In the genomic region with DNA sequence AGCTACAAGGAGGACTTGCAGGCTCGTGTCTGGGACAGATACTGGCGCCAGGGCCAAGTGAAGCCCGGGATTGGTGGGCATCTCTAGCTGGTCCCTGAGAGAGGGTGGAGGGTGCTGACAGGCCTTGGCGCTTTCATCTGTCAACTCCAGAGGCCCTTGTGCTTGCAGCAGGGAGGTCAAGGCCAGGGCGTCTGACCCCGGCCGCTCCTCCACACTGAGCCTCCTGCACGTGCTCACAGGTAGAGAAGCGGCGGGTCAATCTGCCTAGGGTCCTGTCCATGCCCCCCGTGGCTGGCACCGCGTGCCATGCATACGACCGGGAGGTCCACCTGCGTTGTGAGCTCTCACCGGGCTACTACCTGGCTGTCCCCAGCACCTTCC, we compare ENCODE assay signal across 21 cellular contexts. TPM values are rescaled to one million over a fixed set of nuclear protein-coding genes. Genes with fewer than 3 reads are reported as not detected.
DNase-seq lines count a peak whose midpoint lies in the region; ATAC-seq and TF ChIP-seq lines count a peak whose summit lies in the region.
"Had no signal": no experiment of that assay in that cellular context is flagged by ENCODE, and none has a peak within 500 bp of the region (broad histone marks: within the 10 kb centered on the region; RNA-seq: fewer than 3 reads in every experiment).

No MANE protein-coding gene starts in this region.

- peak overlapping the region; percentile 55 for H3K23ac ChIP-seq in neuronal stem cell (ENCODE audit: low read depth, low read length, poor library complexity)

- no peak overlapping the region for H2BK5ac ChIP-seq in neuronal stem cell (ENCODE audit: low read length)

- WGBS in heart left ventricle, 4 donors, result 57 to 67% (median 59%) methylated on average over 5 to 17 of the region's 17 CpGs
- WGBS in neuronal stem cell (ENCODE audit: extremely low coverage in 2 of 2, insufficient read length in 2 of 2, insufficient replicate concordance in 1 of 2), 2 donors, result no CpG with 5 or more reads among the region's 17 CpGs

- no peaks in the 10 kb centered on the region for H3K9me3 Mint-ChIP-seq in activated naive CD8-positive, alpha-beta T cell treated with anti-CD3 and anti-CD28 coated beads, Interleukin-2, amount 10 ng/mL, durations not matched to agents 7 days and 5 days
- no peaks in the 10 kb centered on the region for H3K9me3 Mint-ChIP-seq in activated naive CD8-positive, alpha-beta T cell treated with anti-CD3 and anti-CD28 coated beads, Interleukin-2, amount 50 U/mL, for 24 hours
- H3K9me3 Mint-ChIP-seq: activated naive CD8-positive, alpha-beta T cell treated with anti-CD3 and anti-CD28 coated beads for 36 hours; brain; CD4-positive, CD25-positive, alpha-beta regulatory T cell; GM23338; nephron; T-cell had no signal

- H3K27ac ChIP-seq in heart left ventricle, result peak overlapping the region in 10 of 12 donors; percentile 29 to 84 (median 76)
- no peak overlapping the region for H3K27ac ChIP-seq in neuronal stem cell (replicated peaks; ENCODE audit: low read length)
- no peak overlapping the region for H3K27ac ChIP-seq in upper lobe of right lung
- H3K27ac ChIP-seq: parathyroid adenoma, skin epidermis had no signal

- no peak overlapping the region for H3K4ac ChIP-seq in neuronal stem cell (ENCODE audit: low read length)

- POLR2A ChIA-PET in activated naive CD8-positive, alpha-beta T cell treated with anti-CD3 and anti-CD28 coated beads, Interleukin-2, amount 10 ng/mL, durations not matched to agents 7 days and 5 days (lab: Charles Lee), result interaction anchor here (1.0 kb wide), 1 partner anchor 26 kb away, joined by 5 read pairs; no protein-coding TSS in a partner anchor

- H3K36me3 ChIP-seq in heart left ventricle (peaks cover 0 to 66% (median 41%) of the 10 kb centered on the region in 9 donors), neuronal stem cell (replicated peaks in 1 of 2; ENCODE audit: control insufficient read depth in 2 of 2, insufficient read depth in 2 of 2, low read length in 2 of 2) (peaks cover 31 to 66% of the 10 kb centered on the region in 2 donors), upper lobe of right lung (peaks cover 46% of the 10 kb centered on the region)

- H3K27me3 Mint-ChIP-seq in activated naive CD8-positive, alpha-beta T cell treated with anti-CD3 and anti-CD28 coated beads, Interleukin-2, amount 10 ng/mL, durations not matched to agents 7 days and 5 days, result no peaks in the 10 kb centered on the region
- no peaks in the 10 kb centered on the region for H3K27me3 Mint-ChIP-seq in activated naive CD8-positive, alpha-beta T cell treated with anti-CD3 and anti-CD28 coated beads, Interleukin-2, amount 50 U/mL, for 24 hours
- H3K27me3 Mint-ChIP-seq: activated naive CD8-positive, alpha-beta T cell treated with anti-CD3 and anti-CD28 coated beads for 36 hours; brain; CD4-positive, CD25-positive, alpha-beta regulatory T cell; T-cell had no signal

- H3K4me2 ChIP-seq in neuronal stem cell (ENCODE audit: insufficient read depth, low read length, poor library complexity, severe bottlenecking), result no peak overlapping the region
- H3K4me2 ChIP-seq: GM23338 had no signal

- peak overlapping the region; percentile 40 for H3K27ac Mint-ChIP-seq in activated naive CD8-positive, alpha-beta T cell treated with anti-CD3 and anti-CD28 coated beads, Interleukin-2, amount 10 ng/mL, durations not matched to agents 7 days and 5 days
- no peak overlapping the region for H3K27ac Mint-ChIP-seq in activated naive CD8-positive, alpha-beta T cell treated with anti-CD3 and anti-CD28 coated beads, Interleukin-2, amount 50 U/mL, for 24 hours
- H3K27ac Mint-ChIP-seq: activated naive CD8-positive, alpha-beta T cell treated with anti-CD3 and anti-CD28 coated beads for 36 hours; CD4-positive, CD25-positive, alpha-beta regulatory T cell; GM23338; nephron; T-cell had no signal

- H4K91ac ChIP-seq in neuronal stem cell (ENCODE audit: low read depth, low read length, poor library complexity), result no peak overlapping the region

- no peaks in the 10 kb centered on the region for H3K27me3 ChIP-seq in heart left ventricle
- no peaks in the 10 kb centered on the region for H3K27me3 ChIP-seq in neuronal stem cell (ENCODE audit: control insufficient read depth in 3 of 3, insufficient read depth in 3 of 3, low read depth in 1 of 3, low read length in 3 of 3)
- H3K27me3 ChIP-seq in upper lobe of right lung, result no peaks in the 10 kb centered on the region
- H3K27me3 ChIP-seq: esophagus squamous epithelium had no signal

- H2BK120ac ChIP-seq in neuronal stem cell (ENCODE audit: low read depth, low read length), result no peak overlapping the region

- H4K8ac ChIP-seq in neuronal stem cell (ENCODE audit: low read depth, low read length), result no peak overlapping the region

- intact Hi-C loops in heart left ventricle (cut with DNase I), result loop anchor here in 1 of 10 donors (10.0 kb wide), 1 partner anchor 109 kb away; no protein-coding TSS in a partner anchor
- intact Hi-C loops in upper lobe of right lung (cut with DNase I), result no loop called here

- H3K9ac ChIP-seq in neuronal stem cell (ENCODE audit: low read depth, low read length, poor library complexity), result peak overlapping the region; percentile 34
- H3K9ac ChIP-seq: parathyroid adenoma had no signal

- peaks cover 0 to 50% (median 28%) of the 10 kb centered on the region in 12 donors for H3K4me1 ChIP-seq in heart left ventricle
- no peaks in the 10 kb centered on the region for H3K4me1 ChIP-seq in neuronal stem cell (ENCODE audit: control insufficient read depth in 2 of 2, insufficient read depth in 1 of 2, low read depth in 1 of 2, low read length in 2 of 2)
- H3K4me1 ChIP-seq in upper lobe of right lung, result no peaks in the 10 kb centered on the region
- H3K4me1 ChIP-seq: parathyroid adenoma had no signal

- no peak overlapping the region for H3K4me3 Mint-ChIP-seq in activated naive CD8-positive, alpha-beta T cell treated with anti-CD3 and anti-CD28 coated beads, Interleukin-2, amount 10 ng/mL, durations not matched to agents 7 days and 5 days
- H3K4me3 Mint-ChIP-seq in activated naive CD8-positive, alpha-beta T cell treated with anti-CD3 and anti-CD28 coated beads, Interleukin-2, amount 50 U/mL, for 24 hours, result no peak overlapping the region
- H3K4me3 Mint-ChIP-seq: activated naive CD8-positive, alpha-beta T cell treated with anti-CD3 and anti-CD28 coated beads for 36 hours; brain; CD4-positive, CD25-positive, alpha-beta regulatory T cell; GM23338; nephron; T-cell had no signal

- peaks cover 2% of the 10 kb centered on the region for H3K4me1 Mint-ChIP-seq in activated naive CD8-positive, alpha-beta T cell treated with anti-CD3 and anti-CD28 coated beads, Interleukin-2, amount 10 ng/mL, durations not matched to agents 7 days and 5 days
- H3K4me1 Mint-ChIP-seq in activated naive CD8-positive, alpha-beta T cell treated with anti-CD3 and anti-CD28 coated beads, Interleukin-2, amount 50 U/mL, for 24 hours, result no peaks in the 10 kb centered on the region
- H3K4me1 Mint-ChIP-seq: activated naive CD8-positive, alpha-beta T cell treated with anti-CD3 and anti-CD28 coated beads for 36 hours; brain; GM23338; nephron had no signal

- peak overlapping the region; percentile 83 for H2AK5ac ChIP-seq in neuronal stem cell (ENCODE audit: low read depth, low read length)

- H3K36me3 Mint-ChIP-seq in activated naive CD8-positive, alpha-beta T cell treated with anti-CD3 and anti-CD28 coated beads, Interleukin-2, amount 10 ng/mL, durations not matched to agents 7 days and 5 days, result no peaks in the 10 kb centered on the region
- peaks cover 10% of the 10 kb centered on the region for H3K36me3 Mint-ChIP-seq in activated naive CD8-positive, alpha-beta T cell treated with anti-CD3 and anti-CD28 coated beads, Interleukin-2, amount 50 U/mL, for 24 hours (ENCODE audit: low read depth)
- H3K36me3 Mint-ChIP-seq: activated naive CD8-positive, alpha-beta T cell treated with anti-CD3 and anti-CD28 coated beads for 36 hours; T-cell had no signal

- no peak overlapping the region for H2AFZ ChIP-seq in neuronal stem cell (ENCODE audit: low read length)
- H2AFZ ChIP-seq: GM23338, parathyroid adenoma had no signal

- H2BK15ac ChIP-seq in neuronal stem cell (ENCODE audit: low read length), result no peak overlapping the region

- no peak for TF ChIP-seq CTCF in heart left ventricle (IDR thresholded peaks at IDR 0.05)
- TF ChIP-seq CTCF in upper lobe of right lung (IDR thresholded peaks at IDR 0.05), result no peak

- H2BK12ac ChIP-seq in neuronal stem cell (ENCODE audit: low read length), result no peak overlapping the region

- ATAC-seq in activated naive CD8-positive, alpha-beta T cell treated with anti-CD3 and anti-CD28 coated beads, Interleukin-2, amount 10 ng/mL, durations not matched to agents 7 days and 5 days (ENCODE audit: low read depth), result no peak
- no peak for ATAC-seq in activated naive CD8-positive, alpha-beta T cell treated with anti-CD3 and anti-CD28 coated beads, Interleukin-2, amount 50 U/mL, for 24 hours
- peak in 3 of 4 donors; percentile 6 to 13 (median 10) for ATAC-seq in heart left ventricle
- ATAC-seq in upper lobe of right lung, result no peak
- no peak for ATAC-seq in HG02588 (IDR thresholded peaks at IDR 0.05; ENCODE audit: unreplicated experiment)
- no peak for ATAC-seq in HG03342 (IDR thresholded peaks at IDR 0.05; ENCODE audit: unreplicated experiment)

- no peak for DNase-seq in activated naive CD8-positive, alpha-beta T cell treated with anti-CD3 and anti-CD28 coated beads, Interleukin-2, amount 10 ng/mL, durations not matched to agents 7 days and 5 days
- DNase-seq in activated naive CD8-positive, alpha-beta T cell treated with anti-CD3 and anti-CD28 coated beads, Interleukin-2, amount 50 U/mL, for 24 hours, result no peak
- peak in 4 of 5 donors; percentile 30 to 75 (median 54) for DNase-seq in heart left ventricle
- DNase-seq in neuronal stem cell (ENCODE audit: low spot score), result no peak
- DNase-seq in upper lobe of right lung, result peak; percentile 59
- DNase-seq in activated CD4-positive, alpha-beta T cell treated with anti-CD3 and anti-CD28 coated beads for 1 hour, result no peak
- DNase-seq: esophagus squamous epithelium; NCI-H187; NCI-H774; SIG-M5; stimulated activated CD4-positive, alpha-beta T cell treated with anti-CD3 and anti-CD28 coated beads, Interleukin-4, amount 100 ng/mL, for 4 hours had no signal

- no peak for TF ChIP-seq POLR2A in heart left ventricle (IDR thresholded peaks at IDR 0.05)

- H3K4me3 ChIP-seq in heart left ventricle (no peak overlapping the region), neuronal stem cell (ENCODE audit: low read length in 2 of 2) (no peak overlapping the region), upper lobe of right lung (no peak overlapping the region)
- H3K4me3 ChIP-seq: esophagus squamous epithelium, GM23338, skin epidermis had no signal

- peaks cover 16% of the 10 kb centered on the region for H3K79me1 ChIP-seq in neuronal stem cell (ENCODE audit: low read depth, low read length)

- H3K18ac ChIP-seq in neuronal stem cell (ENCODE audit: low read length), result no peak overlapping the region

- H3K9me3 ChIP-seq in heart left ventricle (no peaks in the 10 kb centered on the region), neuronal stem cell (replicated peaks in 1 of 2; ENCODE audit: control insufficient read depth in 2 of 2, insufficient read depth in 1 of 2, low read depth in 1 of 2, low read length in 2 of 2) (no peaks in the 10 kb centered on the region), upper lobe of right lung (no peaks in the 10 kb centered on the region)
- H3K9me3 ChIP-seq: esophagus squamous epithelium had no signal

- no peak overlapping the region for H3K14ac ChIP-seq in neuronal stem cell (ENCODE audit: low read length)

RNA-seq across cellular contexts. Expression of a gene that starts 9.5 kb away (rescaled TPM):
- 10 to 100 TPM; 72.3 to 74.2 TPM for total RNA-seq in activated naive CD8-positive, alpha-beta T cell treated with anti-CD3 and anti-CD28 coated beads, Interleukin-2, amount 10 ng/mL, durations not matched to agents 7 days and 5 days
- total RNA-seq in heart left ventricle (10 to 100 TPM; 14.9 to 35.6 (median 21.9) TPM), upper lobe of right lung (31.8 TPM)
- 10 to 100 TPM; 17.4 to 39.7 TPM for polyA plus RNA-seq in heart left ventricle
- polyA plus RNA-seq in neuronal stem cell (2013, experiment 1 of 2), result 24.5 TPM
- 23.9 TPM for polyA plus RNA-seq in neuronal stem cell (2013, experiment 2 of 2)

RNA-seq across cellular contexts. Expression of a gene that starts 27.8 kb away (rescaled TPM):
- 100 to 1,000 TPM; 124 TPM for total RNA-seq in activated naive CD8-positive, alpha-beta T cell treated with anti-CD3 and anti-CD28 coated beads, Interleukin-2, amount 10 ng/mL, durations not matched to agents 7 days and 5 days
- 100 to 1,000 TPM in 2 of 9 donors, 10 to 100 TPM in 7; 67.5 to 149 (median 91.0) TPM for total RNA-seq in heart left ventricle
- polyA plus RNA-seq in heart left ventricle, result 100 to 1,000 TPM in 1 of 2 donors, 10 to 100 TPM in 1; 75.9 to 206 TPM
- polyA plus RNA-seq in neuronal stem cell (2013, experiment 1 of 2), result 15.2 TPM
- 15.3 TPM for polyA plus RNA-seq in neuronal stem cell (2013, experiment 2 of 2)
- total RNA-seq in upper lobe of right lung, result 88.6 TPM

RNA-seq across cellular contexts. Expression of a gene that starts 29.2 kb away (rescaled TPM):
- 10 to 100 TPM; 19.2 to 19.3 TPM for total RNA-seq in activated naive CD8-positive, alpha-beta T cell treated with anti-CD3 and anti-CD28 coated beads, Interleukin-2, amount 10 ng/mL, durations not matched to agents 7 days and 5 days
- total RNA-seq in heart left ventricle (1 to 10 TPM in 3 of 9 donors, under 1 TPM in 5, not detected in 1; 0.48 to 2.7 (median 0.78) TPM), upper lobe of right lung (3.4 TPM)
- 1 to 10 TPM; 1.1 to 1.3 TPM for polyA plus RNA-seq in heart left ventricle
- 0.92 TPM for polyA plus RNA-seq in neuronal stem cell (2013, experiment 1 of 2)
- 0.96 TPM for polyA plus RNA-seq in neuronal stem cell (2013, experiment 2 of 2)
- total RNA-seq: GM23338 had no signal
- polyA plus RNA-seq: GM23338 had no signal

RNA-seq across cellular contexts. Expression of a gene that starts 35.9 kb away (rescaled TPM):
- 10 to 100 TPM; 12.3 to 13.8 TPM for total RNA-seq in activated naive CD8-positive, alpha-beta T cell treated with anti-CD3 and anti-CD28 coated beads, Interleukin-2, amount 10 ng/mL, durations not matched to agents 7 days and 5 days
- 10 to 100 TPM in 7 of 9 donors, 1 to 10 TPM in 2; 6.7 to 23.9 (median 15.4) TPM for total RNA-seq in heart left ventricle
- polyA plus RNA-seq in heart left ventricle, result 1 to 10 TPM; 3.6 to 9.3 TPM
- 3.8 TPM for polyA plus RNA-seq in neuronal stem cell (2013, experiment 1 of 2)
- polyA plus RNA-seq in neuronal stem cell (2013, experiment 2 of 2), result 3.2 TPM
- total RNA-seq in upper lobe of right lung, result 5.3 TPM

RNA-seq across cellular contexts. Expression of a gene that starts 38.3 kb away (rescaled TPM):
- total RNA-seq in activated naive CD8-positive, alpha-beta T cell treated with anti-CD3 and anti-CD28 coated beads, Interleukin-2, amount 10 ng/mL, durations not matched to agents 7 days and 5 days, result 10 to 100 TPM; 50.9 to 53.2 TPM
- 10 to 100 TPM in 1 of 9 donors, 1 to 10 TPM in 8; 3.1 to 11.7 (median 5.6) TPM for total RNA-seq in heart left ventricle
- 1 to 10 TPM; 2.4 to 4.9 TPM for polyA plus RNA-seq in heart left ventricle
- 4.1 TPM for polyA plus RNA-seq in neuronal stem cell (2013, experiment 1 of 2)
- polyA plus RNA-seq in neuronal stem cell (2013, experiment 2 of 2), result 4.3 TPM
- total RNA-seq in upper lobe of right lung, result 19.3 TPM

Comparison
In these comparisons a context has a peak if more than half of its experiments do, and no peak if none do; other contexts are left out.
1. ATAC-seq: peak in heart left ventricle (3 of 4); none in activated naive CD8-positive, alpha-beta T cell treated with anti-CD3 and anti-CD28 coated beads, Interleukin-2, amount 10 ng/mL, durations not matched to agents 7 days and 5 days (single experiment), activated naive CD8-positive, alpha-beta T cell treated with anti-CD3 and anti-CD28 coated beads, Interleukin-2, amount 50 U/mL, for 24 hours (single experiment), upper lobe of right lung (single experiment), HG02588 (single experiment) and HG03342 (single experiment).
2. DNase-seq: peak in heart left ventricle (4 of 5) and upper lobe of right lung (single experiment); none in activated naive CD8-positive, alpha-beta T cell treated with anti-CD3 and anti-CD28 coated beads, Interleukin-2, amount 10 ng/mL, durations not matched to agents 7 days and 5 days (single experiment), activated naive CD8-positive, alpha-beta T cell treated with anti-CD3 and anti-CD28 coated beads, Interleukin-2, amount 50 U/mL, for 24 hours (single experiment), neuronal stem cell (single experiment) and activated CD4-positive, alpha-beta T cell treated with anti-CD3 and anti-CD28 coated beads for 1 hour (single experiment).
3. H3K27ac ChIP-seq: peak in heart left ventricle (10 of 12); none in neuronal stem cell (single experiment) and upper lobe of right lung (single experiment).